Comparison of ENCODE assay signal across 8 cellular contexts in genomic region chr2:218291934-218292699, GRCh38. TPM values are rescaled to one million over a fixed set of nuclear protein-coding genes. Genes with fewer than 3 reads are reported as not detected.
DNase-seq lines count a peak whose midpoint lies in the region; ATAC-seq and TF ChIP-seq lines count a peak whose summit lies in the region.

TMBIM1 (minus strand) TSS chr2:218292503; CDS start chr2:218282141, 10,362 bp downstream.

- H3K4me3 ChIP-seq in adrenal gland (peak within 1 kb of the TSS; percentile 54 to 90 (median 80)), left ventricle myocardium inferior (peak within 1 kb of the TSS; percentile 93), uterus (peak within 1 kb of the TSS; percentile 84 to 97)

- peaks cover 4 to 16% of the 10 kb centered on the region in 2 donors for H3K36me3 Mint-ChIP-seq in CD14-positive monocyte

- intact Hi-C loops in CD14-positive monocyte (cut with micrococcal nuclease) (loop anchor here (2.0 to 5.0 kb wide), 3 partner anchors 90 to 107 kb away; partner anchors contain the start of genes CTDSP1 (in 2 of the 2) and SLC11A1 (in 1 of the 2)), adrenal gland (cut with DNase I) (no loop called here), left ventricle myocardium inferior (cut with micrococcal nuclease) (loop anchor here (10.0 kb wide), 1 partner anchor 103 kb away; the partner anchor contains the start of gene CTDSP1), uterus (cut with DNase I; ENCODE audit: low total_unique reads) (loop anchor here (10.0 kb wide), 1 partner anchor 103 kb away; the partner anchor contains the start of gene CTDSP1)

- H3K27ac ChIP-seq in adrenal gland (peak within 1 kb of the TSS; percentile 81 to 97 (median 96)), left ventricle myocardium inferior (replicated peaks) (peak within 1 kb of the TSS; percentile 99), uterus (peak within 1 kb of the TSS; percentile 98 to 100)

- H3K4me1 ChIP-seq in adrenal gland (replicated peaks in 1 of 2) (peaks cover 28 to 66% of the 10 kb centered on the region in 2 donors), left ventricle myocardium inferior (peaks cover 75% of the 10 kb centered on the region), uterus (peaks cover 5 to 26% of the 10 kb centered on the region in 2 donors)

- peaks cover 66% of the 10 kb centered on the region for H3K4me1 Mint-ChIP-seq in CD14-positive monocyte

- peak; percentile 98 for TF ChIP-seq CTCF in CD14-positive monocyte (IDR thresholded peaks at IDR 0.05)
- TF ChIP-seq CTCF in adrenal gland (IDR thresholded peaks at IDR 0.05): peak in 5 of 6 experiments; percentile 9 to 97 (median 91)
- TF ChIP-seq CTCF in left ventricle myocardium inferior (IDR thresholded peaks at IDR 0.05; ENCODE audit: borderline replicate concordance): peak; percentile 96
- TF ChIP-seq CTCF in uterus (IDR thresholded peaks at IDR 0.05): peak; percentile 66 to 96 (median 94)

- H3K9me3 ChIP-seq in adrenal gland (replicated peaks in 1 of 3): no peaks in the 10 kb centered on the region
- no peaks in the 10 kb centered on the region for H3K9me3 ChIP-seq in left ventricle myocardium inferior (replicated peaks)
- H3K9me3 ChIP-seq in uterus: no peaks in the 10 kb centered on the region

- peak within 1 kb of the TSS; percentile 92 to 97 for H3K4me3 Mint-ChIP-seq in CD14-positive monocyte

- H3K27ac Mint-ChIP-seq in CD14-positive monocyte: peak within 1 kb of the TSS; percentile 96 to 99 (median 98)

- peak; percentile 62 to 87 for TF ChIP-seq POLR2A in adrenal gland (IDR thresholded peaks at IDR 0.05)
- TF ChIP-seq POLR2A in uterus (IDR thresholded peaks at IDR 0.05): peak; percentile 88

- ATAC-seq in GM19351 (IDR thresholded peaks at IDR 0.05; ENCODE audit: unreplicated experiment): peak; percentile 80
- ATAC-seq in HG03460 (IDR thresholded peaks at IDR 0.05; ENCODE audit: unreplicated experiment): peak; percentile 59

- WGBS in adrenal gland, 4 donors: 0 to 7% (median 1%) methylated on average over 18 to 62 of the region's 62 CpGs

- H3K27me3 Mint-ChIP-seq in CD14-positive monocyte (ENCODE audit: low read depth in 3 of 3): peaks cover 0 to 2% (median 0%) of the 10 kb centered on the region in 3 donors

- H3K9me3 Mint-ChIP-seq in CD14-positive monocyte: peaks cover 0 to 4% (median 0%) of the 10 kb centered on the region in 7 donors

- H3K27me3 ChIP-seq in adrenal gland (no peaks in the 10 kb centered on the region), left ventricle myocardium inferior (ENCODE audit: low read depth) (no peaks in the 10 kb centered on the region), uterus (no peaks in the 10 kb centered on the region)

- H3K36me3 ChIP-seq in adrenal gland (replicated peaks in 1 of 2) (no peaks in the 10 kb centered on the region), left ventricle myocardium inferior (no peaks in the 10 kb centered on the region), uterus (no peaks in the 10 kb centered on the region)

- DNase-seq in CD14-positive monocyte (ENCODE audit: low spot score): peak; percentile 70
- peak; percentile 69 for DNase-seq in T follicular helper cell (ENCODE audit: low read depth)
- peak; percentile 76 to 86 (median 80) for DNase-seq in adrenal gland
- DNase-seq in left ventricle myocardium inferior: peak; percentile 85
- DNase-seq in pulmonary artery endothelial cell (ENCODE audit: low read depth, low spot score): no peak
- peak; percentile 75 to 86 for DNase-seq in uterus

RNA-seq across cellular contexts. Expression of gene TMBIM1, which starts in this region (rescaled TPM):
- polyA plus RNA-seq in CD14-positive monocyte (100 to 1,000 TPM; 129 to 139 TPM), adrenal gland (100 to 1,000 TPM in 1 of 3 donors, 10 to 100 TPM in 2; 25.7 to 201 (median 63.8) TPM)
- total RNA-seq in adrenal gland (100 to 1,000 TPM; 185 to 293 (median 214) TPM), left ventricle myocardium inferior (111 TPM), pulmonary artery endothelial cell (128 and 169 TPM in 2 replicates), uterus (100 to 1,000 TPM; 112 to 166 (median 120) TPM)

Comparison
In these comparisons a context has a peak if more than half of its experiments do, and no peak if none do; other contexts are left out.
1. intact Hi-C loops: an anchor here in CD14-positive monocyte (2.0 to 5.0 kb wide), left ventricle myocardium inferior (10.0 kb wide) and uterus (10.0 kb wide); none called in adrenal gland.